In the genomic region with DNA sequence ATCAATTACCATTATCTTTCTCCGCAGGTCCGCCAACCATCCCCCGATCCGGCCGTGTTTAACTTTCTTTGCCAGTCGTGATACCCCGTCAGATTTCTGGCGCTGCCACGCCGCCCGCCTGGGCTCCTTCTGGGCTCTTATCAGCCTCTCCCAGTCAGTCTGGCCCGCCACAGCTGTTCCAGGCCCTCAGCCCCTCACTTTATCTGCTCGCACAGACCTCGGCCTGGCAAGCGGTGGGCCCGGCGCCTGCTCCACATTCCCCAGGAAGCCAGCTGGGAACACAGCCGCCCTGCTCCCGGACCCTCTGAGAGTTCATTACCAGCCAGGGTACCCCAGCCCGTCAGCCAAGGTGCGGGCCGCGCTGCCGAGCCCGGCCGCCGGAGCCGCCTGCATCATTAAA, we compare ENCODE assay signal across 11 cellular contexts.
DNase-seq lines count a peak whose midpoint lies in the region; ATAC-seq and TF ChIP-seq lines count a peak whose summit lies in the region.
"Had no signal": no experiment of that assay in that cellular context is flagged by ENCODE, and none has a peak within 500 bp of the region (broad histone marks: within the 10 kb centered on the region; RNA-seq: fewer than 3 reads in every experiment).

No MANE protein-coding gene starts in this region.

- in situ Hi-C loops in GM23248 (cut with MboI) = loop anchor here (10.0 kb wide), 1 partner anchor 56 kb away; no protein-coding TSS in a partner anchor

- H3K4me2 ChIP-seq in BLaER1 (peak overlapping the region; percentile 91), neural cell (ENCODE audit: low read length) (no peak overlapping the region), GM23248 (ENCODE audit: unreplicated experiment) (no peak overlapping the region)

- TF ChIP-seq CTCF in esophagus squamous epithelium (IDR thresholded peaks at IDR 0.05) (no peak), neural cell (IDR thresholded peaks at IDR 0.05; ENCODE audit: poor library complexity, severe bottlenecking) (no peak)

- ATAC-seq in HG02973 (IDR thresholded peaks at IDR 0.05; ENCODE audit: unreplicated experiment) = no peak

- peak; percentile 70 for DNase-seq in NCI-H69 (lab: John Stamatoyannopoulos, UW)
- DNase-seq in esophagus squamous epithelium (lab: John Stamatoyannopoulos, UW) = no peak
- DNase-seq in effector memory CD4-positive, alpha-beta T cell = no peak
- no peak for DNase-seq in head of caudate nucleus
- DNase-seq in GM23248 = no peak
- DNase-seq: NCI-H446 treated with DMSO at 0.1 percent for 48 hours; stimulated activated CD4-positive, alpha-beta T cell treated with anti-CD3 and anti-CD28 coated beads, Interleukin-12 subunit alpha, Interleukin-12 subunit beta, amount 100 ng/mL, for 4 hours; WERI-Rb-1 had no signal

- H3K4me1 ChIP-seq in BLaER1 = peaks cover 74% of the 10 kb centered on the region
- H3K4me1 ChIP-seq in esophagus squamous epithelium = peaks cover 12 to 51% (median 38%) of the 10 kb centered on the region in 3 donors
- no peaks in the 10 kb centered on the region for H3K4me1 ChIP-seq in effector memory CD4-positive, alpha-beta T cell (ENCODE audit: control insufficient read depth, insufficient read depth, low read length, poor library complexity, severe bottlenecking)
- H3K4me1 ChIP-seq in GM23248 (ENCODE audit: insufficient read depth) = 0 out of 2 replicates have a peak, but pooled peaks cover 3% of the 10 kb centered on the region

- no peaks in the 10 kb centered on the region for H3K79me2 ChIP-seq in neural cell (replicated peaks; ENCODE audit: insufficient read depth, low read length)
- no peaks in the 10 kb centered on the region for H3K79me2 ChIP-seq in GM23248 (ENCODE audit: insufficient read depth)

- H3K9ac ChIP-seq in BLaER1 = peak overlapping the region; percentile 80
- no peak overlapping the region for H3K9ac ChIP-seq in neural cell (ENCODE audit: low read length)
- H3K9ac ChIP-seq in GM23248 = no peak overlapping the region

- H4K20me1 ChIP-seq in BLaER1 (no peaks in the 10 kb centered on the region), neural cell (ENCODE audit: insufficient read depth) (no peaks in the 10 kb centered on the region), GM23248 (ENCODE audit: insufficient read depth) (no peaks in the 10 kb centered on the region)

- TF ChIP-seq POLR2A in esophagus squamous epithelium (IDR thresholded peaks at IDR 0.05) = no peak

- no peaks in the 10 kb centered on the region for H3K36me3 ChIP-seq in BLaER1
- H3K36me3 ChIP-seq in esophagus squamous epithelium = no peaks in the 10 kb centered on the region
- H3K36me3 ChIP-seq in neural cell (ENCODE audit: insufficient read depth, low read length) = no peaks in the 10 kb centered on the region
- H3K36me3 ChIP-seq in effector memory CD4-positive, alpha-beta T cell (ENCODE audit: control insufficient read depth, insufficient read depth, low read length) = no peaks in the 10 kb centered on the region
- H3K36me3 ChIP-seq in GM23248 (ENCODE audit: low read depth) = no peaks in the 10 kb centered on the region
- H3K36me3 ChIP-seq: WERI-Rb-1 had no signal

- H3K4me3 ChIP-seq in BLaER1 (peak overlapping the region; percentile 60), esophagus squamous epithelium (no peak overlapping the region), neural cell (ENCODE audit: low read length) (peak overlapping the region; percentile 26), GM23248 (no peak overlapping the region)
- no peak overlapping the region for H3K4me3 ChIP-seq in effector memory CD4-positive, alpha-beta T cell (ENCODE audit: insufficient read depth, low read depth, low read length, poor library complexity, severe bottlenecking)

- intact Hi-C loops in esophagus squamous epithelium (cut with DNase I) (no loop called here), head of caudate nucleus (cut with DNase I) (no loop called here)

- H3K27me3 ChIP-seq in BLaER1 (no peaks in the 10 kb centered on the region), esophagus squamous epithelium (peaks cover 0 to 5% (median 0%) of the 10 kb centered on the region in 4 donors), neural cell (ENCODE audit: insufficient read depth, low read depth, low read length) (no peaks in the 10 kb centered on the region), GM23248 (replicated peaks; ENCODE audit: insufficient read depth) (peaks cover 13% of the 10 kb centered on the region)
- H3K27me3 ChIP-seq in effector memory CD4-positive, alpha-beta T cell (replicated peaks; ENCODE audit: control insufficient read depth, insufficient read depth, low read length, poor library complexity, severe bottlenecking) = no peaks in the 10 kb centered on the region

- no peak for TF ChIP-seq RAD21 in neural cell (conservative IDR thresholded peaks at IDR 0.05)

- H3F3A ChIP-seq in neural cell (ENCODE audit: insufficient read depth, low read length, poor library complexity, severe bottlenecking) (peaks cover 17% of the 10 kb centered on the region), GM23248 (ENCODE audit: insufficient read depth) (no peaks in the 10 kb centered on the region)

- 72 to 74% methylated on average over 12 to 21 of the region's 28 CpGs for WGBS in esophagus squamous epithelium, 2 donors
- WGBS in GM23248 (ENCODE audit: low coverage in 1 of 2, low lambda C conversion rate in 2 of 2, missing lambda C conversion rate in 2 of 2), 2 experiments = 88% methylated on average over 28 of the region's 28 CpGs

- H3K27ac ChIP-seq in BLaER1 = peak overlapping the region; percentile 91
- H3K27ac ChIP-seq in esophagus squamous epithelium = peak overlapping the region in 3 of 4 donors; percentile 71 to 88 (median 79)
- peak overlapping the region; percentile 24 for H3K27ac ChIP-seq in neural cell (ENCODE audit: low read length)
- no peak overlapping the region for H3K27ac ChIP-seq in effector memory CD4-positive, alpha-beta T cell (ENCODE audit: insufficient read depth, low read length, poor library complexity, severe bottlenecking)
- no peak overlapping the region for H3K27ac ChIP-seq in GM23248
- H3K27ac ChIP-seq: WERI-Rb-1 had no signal

- H2AFZ ChIP-seq in neural cell (ENCODE audit: low read depth, low read length) = no peak overlapping the region
- no peak overlapping the region for H2AFZ ChIP-seq in GM23248

- H3K9me3 ChIP-seq in BLaER1 (no peaks in the 10 kb centered on the region), esophagus squamous epithelium (no peaks in the 10 kb centered on the region), neural cell (ENCODE audit: low read length) (no peaks in the 10 kb centered on the region), GM23248 (ENCODE audit: low read depth) (no peaks in the 10 kb centered on the region)
- no peaks in the 10 kb centered on the region for H3K9me3 ChIP-seq in effector memory CD4-positive, alpha-beta T cell (ENCODE audit: control insufficient read depth, low read length)

- no peak for TF ChIP-seq EP300 in neural cell (conservative IDR thresholded peaks at IDR 0.05; ENCODE audit: poor library complexity, severe bottlenecking)

- H3K9me2 ChIP-seq in neural cell (ENCODE audit: insufficient read depth, low read length) (no peaks in the 10 kb centered on the region), GM23248 (ENCODE audit: insufficient read depth) (no peaks in the 10 kb centered on the region)

TF ChIP-seq in neural cell, 6 proteins besides CTCF, POLR2A, EP300 and RAD21:
- TF ChIP-seq SMC3 (conservative IDR thresholded peaks at IDR 0.05; ENCODE audit: poor library complexity) (no peak), REST (IDR thresholded peaks at IDR 0.05; ENCODE audit: borderline replicate concordance) (no peak), TAF1 (IDR thresholded peaks at IDR 0.05; ENCODE audit: low read depth) (no peak), EZH2 (IDR thresholded peaks at IDR 0.05; ENCODE audit: borderline replicate concordance, insufficient read depth, low read length, poor library complexity, severe bottlenecking) (no peak), POLR2AphosphoS5 (IDR thresholded peaks at IDR 0.05) (no peak), MXI1 (conservative IDR thresholded peaks at IDR 0.05; ENCODE audit: poor library complexity, severe bottlenecking) (no peak)

Comparison
In these comparisons a context has a peak if more than half of its experiments do, and no peak if none do; other contexts are left out.
1. H3K27ac ChIP-seq: peak in BLaER1 (single experiment), esophagus squamous epithelium (3 of 4) and neural cell (single experiment); none in effector memory CD4-positive, alpha-beta T cell (single experiment) and GM23248 (single experiment).
2. H3K4me3 ChIP-seq: peak in BLaER1 (single experiment) and neural cell (single experiment); none in esophagus squamous epithelium (0 of 4), effector memory CD4-positive, alpha-beta T cell (single experiment) and GM23248 (single experiment).